15 cellular contexts compared by ENCODE assay signal in genomic region chr4:2247128-2248043, GRCh38. TPM values are rescaled to one million over a fixed set of nuclear protein-coding genes. Genes with fewer than 3 reads are reported as not detected.
DNase-seq lines count a peak whose midpoint lies in the region; ATAC-seq and TF ChIP-seq lines count a peak whose summit lies in the region.
"Had no signal": no experiment of that assay in that cellular context is flagged by ENCODE, and none has a peak within 500 bp of the region (broad histone marks: within the 10 kb centered on the region; RNA-seq: fewer than 3 reads in every experiment).

No MANE protein-coding gene starts in this region.

- DNase-seq in activated CD8-positive, alpha-beta T cell treated with anti-CD3 and anti-CD28 coated beads, Interleukin-2, amount 10 ng/mL, durations not matched to agents 7 days and 5 days, result peak; percentile 14
- no peak for DNase-seq in activated CD8-positive, alpha-beta T cell treated with anti-CD3 and anti-CD28 coated beads for 36 hours
- DNase-seq in Peyer's patch (peak in 2 of 3 donors; percentile 10 to 40), right atrium auricular region (ENCODE audit: low spot score) (peak; percentile 51), NCI-H2107 (lab: John Stamatoyannopoulos, UW) (no peak), NCI-H526 (lab: John Stamatoyannopoulos, UW) (no peak), DMS153 treated with DMSO at 0.1 percent for 48 hours (lab: John Stamatoyannopoulos, UW; ENCODE audit: unreplicated experiment) (no peak)
- peak; percentile 3 to 45 for DNase-seq in stimulated activated effector memory CD8-positive, alpha-beta T cell treated with anti-CD3 and anti-CD28 coated beads, Interleukin-12 subunit alpha, Interleukin-12 subunit beta, amount 100 ng/mL, for 72 hours (ENCODE audit: low spot score in 2 of 2)
- DNase-seq: NCI-H2081, small intestine had no signal

- no peak overlapping the region for H3K4me3 ChIP-seq in Peyer's patch
- H3K4me3 ChIP-seq in right atrium auricular region, result no peak overlapping the region

- no peaks in the 10 kb centered on the region for H3K27me3 ChIP-seq in Peyer's patch
- no peaks in the 10 kb centered on the region for H3K27me3 ChIP-seq in right atrium auricular region

- TF ChIP-seq POLR2A in Peyer's patch (IDR thresholded peaks at IDR 0.05), result no peak

- POLR2A ChIA-PET in activated CD8-positive, alpha-beta T cell treated with anti-CD3 and anti-CD28 coated beads, Interleukin-2, amount 10 ng/mL, durations not matched to agents 7 days and 5 days (lab: Charles Lee), result interaction anchor here (1.9 kb wide), 1 partner anchor 15 kb away, joined by 8 read pairs; the partner anchor contains the start of gene MXD4
- POLR2A ChIA-PET in activated CD8-positive, alpha-beta T cell treated with anti-CD3 and anti-CD28 coated beads for 36 hours (lab: Charles Lee), result no interaction called here

- peaks cover 4% of the 10 kb centered on the region for H3K27me3 Mint-ChIP-seq in activated CD8-positive, alpha-beta T cell treated with anti-CD3 and anti-CD28 coated beads, Interleukin-2, amount 10 ng/mL, durations not matched to agents 7 days and 5 days (ENCODE audit: low read depth)
- no peaks in the 10 kb centered on the region for H3K27me3 Mint-ChIP-seq in activated CD8-positive, alpha-beta T cell treated with anti-CD3 and anti-CD28 coated beads for 36 hours
- H3K27me3 Mint-ChIP-seq: dendritic cell treated with granulocyte-macrophage colony-stimulating factor and Interleukin-4, amounts not matched to agents 40 ng/mL and 50 ng/mL, for 4 days; T-cell; type B pancreatic cell had no signal

- TF ChIP-seq CTCF in activated CD8-positive, alpha-beta T cell treated with anti-CD3 and anti-CD28 coated beads for 36 hours (IDR thresholded peaks at IDR 0.05), result no peak
- no peak for TF ChIP-seq CTCF in Peyer's patch (IDR thresholded peaks at IDR 0.05)
- no peak for TF ChIP-seq CTCF in right atrium auricular region (IDR thresholded peaks at IDR 0.05)

- intact Hi-C loops in activated CD8-positive, alpha-beta T cell treated with anti-CD3 and anti-CD28 coated beads for 36 hours (cut with micrococcal nuclease), result no loop called here

- H3K9me3 ChIP-seq in Peyer's patch (no peaks in the 10 kb centered on the region), right atrium auricular region (no peaks in the 10 kb centered on the region)

- H3K27ac ChIP-seq in Peyer's patch (no peak overlapping the region), right atrium auricular region (no peak overlapping the region)
- H3K27ac ChIP-seq: KMS-11 had no signal

- peaks cover 21% of the 10 kb centered on the region for H3K4me1 Mint-ChIP-seq in activated CD8-positive, alpha-beta T cell treated with anti-CD3 and anti-CD28 coated beads, Interleukin-2, amount 10 ng/mL, durations not matched to agents 7 days and 5 days (ENCODE audit: low read depth)
- peaks cover 19% of the 10 kb centered on the region for H3K4me1 Mint-ChIP-seq in activated CD8-positive, alpha-beta T cell treated with anti-CD3 and anti-CD28 coated beads for 36 hours (ENCODE audit: low read depth)
- H3K4me1 Mint-ChIP-seq in stimulated activated effector memory CD8-positive, alpha-beta T cell treated with anti-CD3 and anti-CD28 coated beads, Interleukin-12 subunit alpha, Interleukin-12 subunit beta, amount 100 ng/mL, for 72 hours, result peaks cover 22% of the 10 kb centered on the region

- H3K36me3 ChIP-seq in Peyer's patch, result peaks cover 0 to 44% (median 0%) of the 10 kb centered on the region in 3 donors
- H3K36me3 ChIP-seq in right atrium auricular region, result peaks cover 33% of the 10 kb centered on the region

- CTCF ChIA-PET in activated CD8-positive, alpha-beta T cell treated with anti-CD3 and anti-CD28 coated beads, Interleukin-2, amount 10 ng/mL, durations not matched to agents 7 days and 5 days (lab: Charles Lee), result no interaction called here
- CTCF ChIA-PET in activated CD8-positive, alpha-beta T cell treated with anti-CD3 and anti-CD28 coated beads for 36 hours (lab: Charles Lee), result no interaction called here

- H3K27ac Mint-ChIP-seq in activated CD8-positive, alpha-beta T cell treated with anti-CD3 and anti-CD28 coated beads, Interleukin-2, amount 10 ng/mL, durations not matched to agents 7 days and 5 days, result no peak overlapping the region
- no peak overlapping the region for H3K27ac Mint-ChIP-seq in activated CD8-positive, alpha-beta T cell treated with anti-CD3 and anti-CD28 coated beads for 36 hours
- H3K27ac Mint-ChIP-seq in stimulated activated effector memory CD8-positive, alpha-beta T cell treated with anti-CD3 and anti-CD28 coated beads, Interleukin-12 subunit alpha, Interleukin-12 subunit beta, amount 100 ng/mL, for 72 hours, result no peak overlapping the region
- H3K27ac Mint-ChIP-seq: naive thymus-derived CD4-positive, alpha-beta T cell; T-cell; type B pancreatic cell had no signal

- H3K36me3 Mint-ChIP-seq in activated CD8-positive, alpha-beta T cell treated with anti-CD3 and anti-CD28 coated beads, Interleukin-2, amount 10 ng/mL, durations not matched to agents 7 days and 5 days (ENCODE audit: low read depth), result no peaks in the 10 kb centered on the region
- no peaks in the 10 kb centered on the region for H3K36me3 Mint-ChIP-seq in activated CD8-positive, alpha-beta T cell treated with anti-CD3 and anti-CD28 coated beads for 36 hours (ENCODE audit: low read depth)
- peaks cover 6% of the 10 kb centered on the region for H3K36me3 Mint-ChIP-seq in stimulated activated effector memory CD8-positive, alpha-beta T cell treated with anti-CD3 and anti-CD28 coated beads, Interleukin-12 subunit alpha, Interleukin-12 subunit beta, amount 100 ng/mL, for 72 hours
- H3K36me3 Mint-ChIP-seq: naive thymus-derived CD4-positive, alpha-beta T cell; T-cell; type B pancreatic cell had no signal

- H3K4me3 Mint-ChIP-seq in activated CD8-positive, alpha-beta T cell treated with anti-CD3 and anti-CD28 coated beads, Interleukin-2, amount 10 ng/mL, durations not matched to agents 7 days and 5 days, result no peak overlapping the region
- no peak overlapping the region for H3K4me3 Mint-ChIP-seq in activated CD8-positive, alpha-beta T cell treated with anti-CD3 and anti-CD28 coated beads for 36 hours
- no peak overlapping the region for H3K4me3 Mint-ChIP-seq in stimulated activated effector memory CD8-positive, alpha-beta T cell treated with anti-CD3 and anti-CD28 coated beads, Interleukin-12 subunit alpha, Interleukin-12 subunit beta, amount 100 ng/mL, for 72 hours
- H3K4me3 Mint-ChIP-seq: dendritic cell treated with granulocyte-macrophage colony-stimulating factor and Interleukin-4, amounts not matched to agents 40 ng/mL and 50 ng/mL, for 4 days; naive thymus-derived CD4-positive, alpha-beta T cell; T-cell; type B pancreatic cell had no signal

- ATAC-seq in activated CD8-positive, alpha-beta T cell treated with anti-CD3 and anti-CD28 coated beads, Interleukin-2, amount 10 ng/mL, durations not matched to agents 7 days and 5 days, result no peak
- ATAC-seq in activated CD8-positive, alpha-beta T cell treated with anti-CD3 and anti-CD28 coated beads for 36 hours, result no peak
- no peak for ATAC-seq in stimulated activated effector memory CD8-positive, alpha-beta T cell treated with anti-CD3 and anti-CD28 coated beads, Interleukin-12 subunit alpha, Interleukin-12 subunit beta, amount 100 ng/mL, for 72 hours

- H3K4me1 ChIP-seq in Peyer's patch (peaks cover 0 to 27% (median 0%) of the 10 kb centered on the region in 4 donors), right atrium auricular region (peaks cover 0 to 30% of the 10 kb centered on the region in 2 donors)

- H3K9me3 Mint-ChIP-seq in activated CD8-positive, alpha-beta T cell treated with anti-CD3 and anti-CD28 coated beads, Interleukin-2, amount 10 ng/mL, durations not matched to agents 7 days and 5 days (ENCODE audit: insufficient read depth), result no peaks in the 10 kb centered on the region
- no peaks in the 10 kb centered on the region for H3K9me3 Mint-ChIP-seq in activated CD8-positive, alpha-beta T cell treated with anti-CD3 and anti-CD28 coated beads for 36 hours
- H3K9me3 Mint-ChIP-seq in stimulated activated effector memory CD8-positive, alpha-beta T cell treated with anti-CD3 and anti-CD28 coated beads, Interleukin-12 subunit alpha, Interleukin-12 subunit beta, amount 100 ng/mL, for 72 hours, result no peaks in the 10 kb centered on the region
- H3K9me3 Mint-ChIP-seq: dendritic cell treated with granulocyte-macrophage colony-stimulating factor and Interleukin-4, amounts not matched to agents 40 ng/mL and 50 ng/mL, for 4 days; naive thymus-derived CD4-positive, alpha-beta T cell; T-cell; type B pancreatic cell had no signal

RNA-seq across cellular contexts. Expression of gene HAUS3, which starts 5.5 kb away (rescaled TPM):
- total RNA-seq in activated CD8-positive, alpha-beta T cell treated with anti-CD3 and anti-CD28 coated beads, Interleukin-2, amount 10 ng/mL, durations not matched to agents 7 days and 5 days, result 10 to 100 TPM; 22.0 to 25.8 TPM
- total RNA-seq in activated CD8-positive, alpha-beta T cell treated with anti-CD3 and anti-CD28 coated beads for 36 hours, result 10 to 100 TPM; 18.4 to 19.5 TPM
- total RNA-seq in Peyer's patch (10 to 100 TPM in 1 of 4 donors, 1 to 10 TPM in 3; 8.6 to 11.6 (median 9.0) TPM), right atrium auricular region (1 to 10 TPM; 3.7 to 4.1 TPM)

RNA-seq across cellular contexts. Expression of gene POLN, which starts 5.5 kb away (rescaled TPM):
- 1 to 10 TPM; 2.4 to 2.5 TPM for total RNA-seq in activated CD8-positive, alpha-beta T cell treated with anti-CD3 and anti-CD28 coated beads, Interleukin-2, amount 10 ng/mL, durations not matched to agents 7 days and 5 days
- total RNA-seq in activated CD8-positive, alpha-beta T cell treated with anti-CD3 and anti-CD28 coated beads for 36 hours, result 1 to 10 TPM; 2.1 to 2.9 TPM
- total RNA-seq in Peyer's patch (1 to 10 TPM in 3 of 4 donors, under 1 TPM in 1; 0.70 to 6.6 (median 3.2) TPM), right atrium auricular region (1 to 10 TPM; 1.3 to 2.8 TPM)

RNA-seq across cellular contexts. Expression of gene MXD4, which starts 14.5 kb away (rescaled TPM):
- 1 to 10 TPM; 5.9 to 6.9 TPM for total RNA-seq in activated CD8-positive, alpha-beta T cell treated with anti-CD3 and anti-CD28 coated beads, Interleukin-2, amount 10 ng/mL, durations not matched to agents 7 days and 5 days
- 1 to 10 TPM; 1.5 to 2.3 TPM for total RNA-seq in activated CD8-positive, alpha-beta T cell treated with anti-CD3 and anti-CD28 coated beads for 36 hours
- total RNA-seq in Peyer's patch, result 10 to 100 TPM; 28.9 to 52.5 (median 44.0) TPM
- total RNA-seq in right atrium auricular region, result 10 to 100 TPM; 33.4 to 34.9 TPM

Comparison
In these comparisons a context has a peak if more than half of its experiments do, and no peak if none do; other contexts are left out.
1. DNase-seq: peak in activated CD8-positive, alpha-beta T cell treated with anti-CD3 and anti-CD28 coated beads, Interleukin-2, amount 10 ng/mL, durations not matched to agents 7 days and 5 days (single experiment), Peyer's patch (2 of 3), right atrium auricular region (single experiment) and stimulated activated effector memory CD8-positive, alpha-beta T cell treated with anti-CD3 and anti-CD28 coated beads, Interleukin-12 subunit alpha, Interleukin-12 subunit beta, amount 100 ng/mL, for 72 hours (2 of 2); none in activated CD8-positive, alpha-beta T cell treated with anti-CD3 and anti-CD28 coated beads for 36 hours (single experiment), NCI-H2107 (single experiment), NCI-H526 (0 of 2) and DMS153 treated with DMSO at 0.1 percent for 48 hours (single experiment).